ENCODE assay signal across 1 cellular context in genomic region chr10:68137174-68137573, GRCh38.
TF ChIP-seq lines count a peak whose summit lies in the region.

No MANE protein-coding gene starts in this region.

TF ChIP-seq in HEK293, 187 proteins besides CTCF, POLR2A, EP300 and RAD21 (continued from another document):
- no peak for TF ChIP-seq ZBTB11 (tag by site-specific recombination; conservative IDR thresholded peaks at IDR 0.05; ENCODE audit: low read depth)
- no peak for TF ChIP-seq ZNF658 (tag by site-specific recombination; IDR thresholded peaks at IDR 0.05)
- no peak for TF ChIP-seq ZNF560 (tag by site-specific recombination; IDR thresholded peaks at IDR 0.05; ENCODE audit: borderline replicate concordance)
- TF ChIP-seq KLF7 (tag by site-specific recombination; IDR thresholded peaks at IDR 0.05; ENCODE audit: borderline replicate concordance), result no peak
- no peak for TF ChIP-seq ZNF704 (tag by site-specific recombination; IDR thresholded peaks at IDR 0.05)
- TF ChIP-seq GLI4 (tag by site-specific recombination; IDR thresholded peaks at IDR 0.05), result no peak
- peak; percentile 93 for TF ChIP-seq PRDM6 (tag by site-specific recombination; IDR thresholded peaks at IDR 0.05)
- TF ChIP-seq ZNF580 (tag by site-specific recombination; IDR thresholded peaks at IDR 0.05), result 0 out of 2 replicates have a peak, but pooled peaks have one; percentile 19
- no peak for TF ChIP-seq ZNF548 (tag by site-specific recombination; IDR thresholded peaks at IDR 0.05)
- TF ChIP-seq HOXA7 (CRISPR knock-in tag; IDR thresholded peaks at IDR 0.05; ENCODE audit: borderline replicate concordance), result no peak
- TF ChIP-seq ZBTB21 (tag by site-specific recombination; IDR thresholded peaks at IDR 0.05), result no peak
- peak; percentile 68; the same call in 1 of the 2 replicates for TF ChIP-seq OSR2 (tag by site-specific recombination; IDR thresholded peaks at IDR 0.05)
- TF ChIP-seq ZBTB44 (tag by site-specific recombination; IDR thresholded peaks at IDR 0.05), result peak; percentile 23; the same call in 1 of the 2 replicates
- no peak for TF ChIP-seq ZNF114 (tag by site-specific recombination; IDR thresholded peaks at IDR 0.05)
- no peak for TF ChIP-seq ZBTB20 (tag by site-specific recombination; IDR thresholded peaks at IDR 0.05)
- TF ChIP-seq ZNF792 (tag by site-specific recombination; IDR thresholded peaks at IDR 0.05), result no peak
- peak; percentile 31; the same call in 1 of the 2 replicates for TF ChIP-seq ZNF366 (tag by site-specific recombination; conservative IDR thresholded peaks at IDR 0.05)
- TF ChIP-seq ZNF830 (tag by site-specific recombination; IDR thresholded peaks at IDR 0.05; ENCODE audit: low read depth), result no peak
- TF ChIP-seq ZNF510 (tag by site-specific recombination; IDR thresholded peaks at IDR 0.05; ENCODE audit: insufficient replicate concordance), result no peak
- TF ChIP-seq ZNF768 (tag by site-specific recombination; IDR thresholded peaks at IDR 0.05), result no peak
- no peak for TF ChIP-seq KLF9 (tag by site-specific recombination; IDR thresholded peaks at IDR 0.05; ENCODE audit: low read depth)
- TF ChIP-seq FEZF1 (tag by site-specific recombination; IDR thresholded peaks at IDR 0.05), result peak; percentile 35
- TF ChIP-seq MYNN (tag by site-specific recombination; IDR thresholded peaks at IDR 0.05; ENCODE audit: borderline replicate concordance), result no peak
- TF ChIP-seq RBAK (tag by site-specific recombination; IDR thresholded peaks at IDR 0.05), result no peak
- no peak for TF ChIP-seq KLF8 (tag by site-specific recombination; IDR thresholded peaks at IDR 0.05)
- TF ChIP-seq ZBTB6 (tag by site-specific recombination; IDR thresholded peaks at IDR 0.05), result no peak
- no peak for TF ChIP-seq ZNF514 (tag by site-specific recombination; IDR thresholded peaks at IDR 0.05)
- TF ChIP-seq PRDM4 (tag by site-specific recombination; IDR thresholded peaks at IDR 0.05), result 0 out of 2 replicates have a peak, but pooled peaks have one; percentile 37
- no peak for TF ChIP-seq ZNF10 (tag by site-specific recombination; IDR thresholded peaks at IDR 0.05)
- TF ChIP-seq ZNF335 (tag by site-specific recombination; conservative IDR thresholded peaks at IDR 0.05), result no peak
- TF ChIP-seq ZNF621 (tag by site-specific recombination; IDR thresholded peaks at IDR 0.05), result no peak
- TF ChIP-seq ZXDB (tag by site-specific recombination; IDR thresholded peaks at IDR 0.05), result no peak
- no peak for TF ChIP-seq ZNF701 (tag by site-specific recombination; IDR thresholded peaks at IDR 0.05)
- no peak for TF ChIP-seq ZNF341 (tag by site-specific recombination; IDR thresholded peaks at IDR 0.05; ENCODE audit: low read depth)
- no peak for TF ChIP-seq ZNF791 (tag by site-specific recombination; IDR thresholded peaks at IDR 0.05)
- no peak for TF ChIP-seq ZFP3 (tag by site-specific recombination; IDR thresholded peaks at IDR 0.05; ENCODE audit: low read depth)
- no peak for TF ChIP-seq ATF2 (tag by site-specific recombination; IDR thresholded peaks at IDR 0.05; ENCODE audit: low read depth)
- no peak for TF ChIP-seq ZNF645 (tag by site-specific recombination; IDR thresholded peaks at IDR 0.05)
- TF ChIP-seq ZEB2 (tag by site-specific recombination; IDR thresholded peaks at IDR 0.05), result peak; percentile 47; the same call in 1 of the 2 replicates
- no peak for TF ChIP-seq ZNF157 (tag by site-specific recombination; IDR thresholded peaks at IDR 0.05)
- no peak for TF ChIP-seq SP7 (tag by site-specific recombination; IDR thresholded peaks at IDR 0.05)
- TF ChIP-seq ZNF670 (tag by site-specific recombination; IDR thresholded peaks at IDR 0.05; ENCODE audit: low read depth), result no peak
- TF ChIP-seq ZNF660 (tag by site-specific recombination; IDR thresholded peaks at IDR 0.05), result no peak
- TF ChIP-seq ZNF600 (tag by site-specific recombination; IDR thresholded peaks at IDR 0.05), result peak; percentile 17; the same call in 1 of the 2 replicates
- TF ChIP-seq ZNF37A (tag by site-specific recombination; IDR thresholded peaks at IDR 0.05), result no peak
- no peak for TF ChIP-seq PBX3 (CRISPR knock-in tag; IDR thresholded peaks at IDR 0.05)
TF ChIP-seq in HEK293: peak in this region for 11.
